8 cellular contexts compared by ENCODE assay signal in genomic region chr19:58572818-58573657, GRCh38. TPM values are rescaled to one million over a fixed set of nuclear protein-coding genes. Genes with fewer than 3 reads are reported as not detected.
DNase-seq lines count a peak whose midpoint lies in the region; ATAC-seq, FAIRE-seq and TF ChIP-seq lines count a peak whose summit lies in the region.

Gene MZF1, minus strand, starts transcription at chr19:58573335. Its CDS starts 1,946 bp downstream, at chr19:58571389.

- in situ Hi-C loops in HAP-1 (cut with MboI; ENCODE audit: low sequenced_read_pairs) = no loop called here

- H3K27me3 ChIP-seq in HAP-1 (ENCODE audit: low read depth) = no peaks in the 10 kb centered on the region
- no peaks in the 10 kb centered on the region for H3K27me3 ChIP-seq in trophoblast cell (ENCODE audit: insufficient read depth, low read length)
- H3K27me3 ChIP-seq in upper lobe of left lung = no peaks in the 10 kb centered on the region

- H3K9ac ChIP-seq in trophoblast cell (ENCODE audit: low read length) = peak within 1 kb of the TSS; percentile 89

- H2BK5ac ChIP-seq in trophoblast cell (ENCODE audit: low read depth, low read length, poor library complexity) = peak within 1 kb of the TSS; percentile 87

- peak within 1 kb of the TSS; percentile 82 for H3K4ac ChIP-seq in trophoblast cell (ENCODE audit: low read depth, low read length)

- H4K91ac ChIP-seq in trophoblast cell (ENCODE audit: low read depth, low read length) = peak within 1 kb of the TSS; percentile 96

- peak; percentile 99 for FAIRE-seq in G401.6 (lab: Jason Lieb, UNC)

- peak within 1 kb of the TSS; percentile 98 for H3K14ac ChIP-seq in trophoblast cell (ENCODE audit: low read length)

- peak in 4 of 6 experiments; percentile 21 to 73 (median 59) for TF ChIP-seq CTCF in upper lobe of left lung (IDR thresholded peaks at IDR 0.05)

- H3K79me1 ChIP-seq in trophoblast cell (ENCODE audit: low read length) = peaks cover 17% of the 10 kb centered on the region

- H3K4me1 ChIP-seq in HAP-1 (peaks cover 8% of the 10 kb centered on the region), trophoblast cell (ENCODE audit: control insufficient read depth in 1 of 2, insufficient read depth in 2 of 2, low read length in 2 of 2) (peaks cover 7 to 12% of the 10 kb centered on the region in 2 experiments), upper lobe of left lung (peaks cover 22 to 46% (median 29%) of the 10 kb centered on the region in 4 donors)

- peak in 3 of 4 donors; percentile 27 to 61 (median 59) for TF ChIP-seq POLR2A in upper lobe of left lung (IDR thresholded peaks at IDR 0.05)

- H2BK12ac ChIP-seq in trophoblast cell (ENCODE audit: low read length) = no peak within 1 kb of the TSS

- H4K8ac ChIP-seq in trophoblast cell (ENCODE audit: low read depth, low read length) = peak within 1 kb of the TSS; percentile 99

- H3K27ac ChIP-seq in trophoblast cell (ENCODE audit: low read depth, low read length) (peak within 1 kb of the TSS; percentile 96), upper lobe of left lung (peak within 1 kb of the TSS; percentile 91 to 99 (median 94))

- peak within 1 kb of the TSS; percentile 74 for H2AFZ ChIP-seq in trophoblast cell (ENCODE audit: insufficient read depth, low read length, poor library complexity)

- no CpG with 5 or more reads among the region's 75 CpGs for WGBS in trophoblast cell (ENCODE audit: extremely low coverage, insufficient coverage, insufficient read length)
- 0 to 1% methylated on average over 43 to 75 of the region's 75 CpGs for WGBS in upper lobe of left lung, 2 donors

- TF ChIP-seq EP300 in upper lobe of left lung (IDR thresholded peaks at IDR 0.05) = peak in 1 of 4 donors; percentile 61

- H4K12ac ChIP-seq in trophoblast cell (ENCODE audit: low read depth, low read length) = peak within 1 kb of the TSS; percentile 93

- peak; percentile 99 to 100 for DNase-seq in HAP-1 (ENCODE audit: low spot score in 2 of 2)
- peak; percentile 99 for DNase-seq in NCI-H460 (ENCODE audit: extremely low read depth, low read depth)
- peak; percentile 99 for DNase-seq in activated gamma-delta T cell treated with anti-CD3 and anti-CD28 coated beads, Interleukin-2, amount 50 U/mL, for 16 hours (ENCODE audit: low read depth)
- peak; percentile 100 for DNase-seq in glomerular visceral epithelial cell (ENCODE audit: extremely low spot score)
- DNase-seq in trophoblast cell = peak; percentile 100
- peak; percentile 100 for DNase-seq in upper lobe of left lung
- no peak for DNase-seq in stimulated activated naive CD4-positive, alpha-beta T cell treated with Interleukin-2 at 50 U/mL for 16 hours (lab: John Stamatoyannopoulos, UW)

- peaks cover 9% of the 10 kb centered on the region for H3K79me2 ChIP-seq in trophoblast cell (ENCODE audit: control insufficient read depth, insufficient read depth, low read length, poor library complexity)

- H2AK5ac ChIP-seq in trophoblast cell (ENCODE audit: low read length) = peak within 1 kb of the TSS; percentile 57

- peak; percentile 88 to 94 for ATAC-seq in upper lobe of left lung (ENCODE audit: low FRiP score in 2 of 2)

- H3K9me3 ChIP-seq in HAP-1 (no peaks in the 10 kb centered on the region), trophoblast cell (ENCODE audit: insufficient read depth, low read depth, low read length) (peaks cover 2% of the 10 kb centered on the region), upper lobe of left lung (no peaks in the 10 kb centered on the region)

- peak within 1 kb of the TSS; percentile 65 for H3K4me3 ChIP-seq in HAP-1
- H3K4me3 ChIP-seq in trophoblast cell (ENCODE audit: low read depth, low read length) = peak within 1 kb of the TSS; percentile 97
- peak within 1 kb of the TSS; percentile 55 to 86 (median 68) for H3K4me3 ChIP-seq in upper lobe of left lung

- peak within 1 kb of the TSS; percentile 81 for H2BK120ac ChIP-seq in trophoblast cell (ENCODE audit: insufficient read depth, low read length, poor library complexity)

- peak within 1 kb of the TSS; percentile 69 for H3K4me2 ChIP-seq in trophoblast cell (ENCODE audit: low read length)

- no peak within 1 kb of the TSS for H3K23ac ChIP-seq in trophoblast cell (ENCODE audit: low read length)

- no peaks in the 10 kb centered on the region; the same call in none of the 2 replicates for H3K36me3 ChIP-seq in HAP-1 (replicated peaks)
- H3K36me3 ChIP-seq in trophoblast cell (ENCODE audit: control insufficient read depth in 1 of 2, insufficient read depth in 2 of 2, low read length in 2 of 2) = peaks cover 20 to 31% of the 10 kb centered on the region in 2 experiments
- peaks cover 3 to 24% (median 23%) of the 10 kb centered on the region in 4 donors for H3K36me3 ChIP-seq in upper lobe of left lung

- H3K18ac ChIP-seq in trophoblast cell (ENCODE audit: low read length) = peak within 1 kb of the TSS; percentile 96

RNA-seq across cellular contexts. Expression of gene MZF1, which starts in this region (rescaled TPM):
- 16.5 and 20.8 TPM in 2 replicates for total RNA-seq in NCI-H460 (2014; rRNA removed; shearing (Covaris generic))
- 89.2 and 128 TPM in 2 replicates for polyA plus RNA-seq in NCI-H460 (2014; cell fraction: nucleus; rRNA removed)
- polyA plus RNA-seq in trophoblast cell (2013) = 12.4 and 13.2 TPM in 2 replicates
- total RNA-seq in upper lobe of left lung = 100 to 1,000 TPM in 1 of 6 donors, 10 to 100 TPM in 5; 34.8 to 162 (median 45.5) TPM
